25 cellular contexts compared by ENCODE assay signal in genomic region chr16:67129422-67129821, GRCh38.
"Had no signal": no experiment of that assay in that cellular context is flagged by ENCODE, and none has a peak within 500 bp of the region (broad histone marks: within the 10 kb centered on the region; RNA-seq: fewer than 3 reads in every experiment).

No MANE protein-coding gene starts in this region.

- H3K4me1 ChIP-seq: SJSA1 had no signal

- ATAC-seq: activated CD8-positive, alpha-beta memory T cell treated with anti-CD3 and anti-CD28 coated beads, Interleukin-2, amount 10 ng/mL, durations not matched to agents 7 days and 5 days; activated naive CD4-positive, alpha-beta T cell treated with anti-CD3 and anti-CD28 coated beads, Interleukin-2, amount 50 U/mL, for 72 hours; activated naive CD8-positive, alpha-beta T cell treated with anti-CD3 and anti-CD28 coated beads, Interleukin-2, amount 50 U/mL, for 24 hours; Panc1; WTC11 had no signal

- H3K4me3 ChIP-seq: SJSA1 had no signal

- H3K27me3 ChIP-seq: SJSA1 had no signal

- H3K9me3 ChIP-seq: SJSA1 had no signal

- DNase-seq: activated CD4-positive, alpha-beta T cell treated with anti-CD3 and anti-CD28 coated beads for 48 hours; activated CD4-positive, alpha-beta T cell treated with anti-CD3 and anti-CD28 coated beads, Interleukin-2, amount 50 U/mL, for 4 hours; activated CD4-positive, CD25-positive, alpha-beta regulatory T cell treated with anti-CD3 and anti-CD28 coated beads, Interleukin-2, amount 50 U/mL, for 72 hours; activated CD8-positive, alpha-beta memory T cell treated with anti-CD3 and anti-CD28 coated beads, Interleukin-2, amount 10 ng/mL, durations not matched to agents 7 days and 5 days; activated effector memory CD4-positive, alpha-beta T cell treated with anti-CD3 and anti-CD28 coated beads, Interleukin-2, amount 50 U/mL, for 16 hours; activated naive CD4-positive, alpha-beta T cell treated with Interleukin-2 at 50 U/mL for 16 hours; activated naive CD8-positive, alpha-beta T cell treated with anti-CD3 and anti-CD28 coated beads, Interleukin-2, amount 50 U/mL, for 24 hours; activated T-cell treated with anti-CD3 and anti-CD28 coated beads, Interleukin-2, amount 50 U/mL, for 24 hours; amniotic stem cell; Kasumi-1; KBM-7; NCI-H1105 treated with DMSO at 0.1 percent for 48 hours; NCI-H1436 treated with DMSO at 0.1 percent for 48 hours; NCI-H187; NCI-H2081; NCI-H510A treated with DMSO at 0.1 percent for 48 hours; NCI-H69; NK-92 treated with Interleukin-12 subunit alpha and Interleukin-12 subunit beta, amount 100 ng/mL, for 24 hours; OCI-M1; RPMI8226; SHP77 had no signal

- H3K27ac ChIP-seq: SJSA1 had no signal
